ENCODE assay signal across 2 cellular contexts in the genomic region with DNA sequence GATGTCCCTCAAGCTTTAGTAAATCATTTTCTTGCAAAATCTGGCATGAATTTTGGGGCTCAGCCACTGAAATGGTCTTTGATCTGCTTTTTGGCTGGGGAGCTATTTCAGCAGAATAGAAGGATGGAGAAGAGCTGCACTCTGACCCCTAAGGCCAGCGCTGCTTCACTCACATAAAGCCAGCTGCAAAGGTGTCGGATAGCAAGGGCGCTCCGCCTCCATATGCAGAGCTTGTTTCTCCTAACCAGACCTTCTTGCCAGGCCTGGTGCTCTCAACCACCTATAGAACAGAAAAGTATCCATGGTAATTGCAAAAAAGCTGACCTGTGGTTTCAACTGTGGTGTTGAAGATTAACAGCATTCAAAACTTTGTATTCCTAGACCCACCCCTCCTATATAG.
TF ChIP-seq lines count a peak whose summit lies in the region.

No MANE protein-coding gene starts in this region.

TF ChIP-seq in HepG2, 621 proteins besides CTCF, POLR2A, EP300 and RAD21:
- TF ChIP-seq RBFOX2 (IDR thresholded peaks at IDR 0.05; ENCODE audit: low read depth, low read length), result no peak

TF ChIP-seq in H1, 55 proteins besides CTCF, POLR2A, EP300 and RAD21:
- TF ChIP-seq YY1 (IDR thresholded peaks at IDR 0.05; ENCODE audit: low read depth, low read length), result no peak
- no peak for TF ChIP-seq FOSL1 (IDR thresholded peaks at IDR 0.05; ENCODE audit: insufficient read depth, low read depth, low read length)
- TF ChIP-seq, protein P1, sequence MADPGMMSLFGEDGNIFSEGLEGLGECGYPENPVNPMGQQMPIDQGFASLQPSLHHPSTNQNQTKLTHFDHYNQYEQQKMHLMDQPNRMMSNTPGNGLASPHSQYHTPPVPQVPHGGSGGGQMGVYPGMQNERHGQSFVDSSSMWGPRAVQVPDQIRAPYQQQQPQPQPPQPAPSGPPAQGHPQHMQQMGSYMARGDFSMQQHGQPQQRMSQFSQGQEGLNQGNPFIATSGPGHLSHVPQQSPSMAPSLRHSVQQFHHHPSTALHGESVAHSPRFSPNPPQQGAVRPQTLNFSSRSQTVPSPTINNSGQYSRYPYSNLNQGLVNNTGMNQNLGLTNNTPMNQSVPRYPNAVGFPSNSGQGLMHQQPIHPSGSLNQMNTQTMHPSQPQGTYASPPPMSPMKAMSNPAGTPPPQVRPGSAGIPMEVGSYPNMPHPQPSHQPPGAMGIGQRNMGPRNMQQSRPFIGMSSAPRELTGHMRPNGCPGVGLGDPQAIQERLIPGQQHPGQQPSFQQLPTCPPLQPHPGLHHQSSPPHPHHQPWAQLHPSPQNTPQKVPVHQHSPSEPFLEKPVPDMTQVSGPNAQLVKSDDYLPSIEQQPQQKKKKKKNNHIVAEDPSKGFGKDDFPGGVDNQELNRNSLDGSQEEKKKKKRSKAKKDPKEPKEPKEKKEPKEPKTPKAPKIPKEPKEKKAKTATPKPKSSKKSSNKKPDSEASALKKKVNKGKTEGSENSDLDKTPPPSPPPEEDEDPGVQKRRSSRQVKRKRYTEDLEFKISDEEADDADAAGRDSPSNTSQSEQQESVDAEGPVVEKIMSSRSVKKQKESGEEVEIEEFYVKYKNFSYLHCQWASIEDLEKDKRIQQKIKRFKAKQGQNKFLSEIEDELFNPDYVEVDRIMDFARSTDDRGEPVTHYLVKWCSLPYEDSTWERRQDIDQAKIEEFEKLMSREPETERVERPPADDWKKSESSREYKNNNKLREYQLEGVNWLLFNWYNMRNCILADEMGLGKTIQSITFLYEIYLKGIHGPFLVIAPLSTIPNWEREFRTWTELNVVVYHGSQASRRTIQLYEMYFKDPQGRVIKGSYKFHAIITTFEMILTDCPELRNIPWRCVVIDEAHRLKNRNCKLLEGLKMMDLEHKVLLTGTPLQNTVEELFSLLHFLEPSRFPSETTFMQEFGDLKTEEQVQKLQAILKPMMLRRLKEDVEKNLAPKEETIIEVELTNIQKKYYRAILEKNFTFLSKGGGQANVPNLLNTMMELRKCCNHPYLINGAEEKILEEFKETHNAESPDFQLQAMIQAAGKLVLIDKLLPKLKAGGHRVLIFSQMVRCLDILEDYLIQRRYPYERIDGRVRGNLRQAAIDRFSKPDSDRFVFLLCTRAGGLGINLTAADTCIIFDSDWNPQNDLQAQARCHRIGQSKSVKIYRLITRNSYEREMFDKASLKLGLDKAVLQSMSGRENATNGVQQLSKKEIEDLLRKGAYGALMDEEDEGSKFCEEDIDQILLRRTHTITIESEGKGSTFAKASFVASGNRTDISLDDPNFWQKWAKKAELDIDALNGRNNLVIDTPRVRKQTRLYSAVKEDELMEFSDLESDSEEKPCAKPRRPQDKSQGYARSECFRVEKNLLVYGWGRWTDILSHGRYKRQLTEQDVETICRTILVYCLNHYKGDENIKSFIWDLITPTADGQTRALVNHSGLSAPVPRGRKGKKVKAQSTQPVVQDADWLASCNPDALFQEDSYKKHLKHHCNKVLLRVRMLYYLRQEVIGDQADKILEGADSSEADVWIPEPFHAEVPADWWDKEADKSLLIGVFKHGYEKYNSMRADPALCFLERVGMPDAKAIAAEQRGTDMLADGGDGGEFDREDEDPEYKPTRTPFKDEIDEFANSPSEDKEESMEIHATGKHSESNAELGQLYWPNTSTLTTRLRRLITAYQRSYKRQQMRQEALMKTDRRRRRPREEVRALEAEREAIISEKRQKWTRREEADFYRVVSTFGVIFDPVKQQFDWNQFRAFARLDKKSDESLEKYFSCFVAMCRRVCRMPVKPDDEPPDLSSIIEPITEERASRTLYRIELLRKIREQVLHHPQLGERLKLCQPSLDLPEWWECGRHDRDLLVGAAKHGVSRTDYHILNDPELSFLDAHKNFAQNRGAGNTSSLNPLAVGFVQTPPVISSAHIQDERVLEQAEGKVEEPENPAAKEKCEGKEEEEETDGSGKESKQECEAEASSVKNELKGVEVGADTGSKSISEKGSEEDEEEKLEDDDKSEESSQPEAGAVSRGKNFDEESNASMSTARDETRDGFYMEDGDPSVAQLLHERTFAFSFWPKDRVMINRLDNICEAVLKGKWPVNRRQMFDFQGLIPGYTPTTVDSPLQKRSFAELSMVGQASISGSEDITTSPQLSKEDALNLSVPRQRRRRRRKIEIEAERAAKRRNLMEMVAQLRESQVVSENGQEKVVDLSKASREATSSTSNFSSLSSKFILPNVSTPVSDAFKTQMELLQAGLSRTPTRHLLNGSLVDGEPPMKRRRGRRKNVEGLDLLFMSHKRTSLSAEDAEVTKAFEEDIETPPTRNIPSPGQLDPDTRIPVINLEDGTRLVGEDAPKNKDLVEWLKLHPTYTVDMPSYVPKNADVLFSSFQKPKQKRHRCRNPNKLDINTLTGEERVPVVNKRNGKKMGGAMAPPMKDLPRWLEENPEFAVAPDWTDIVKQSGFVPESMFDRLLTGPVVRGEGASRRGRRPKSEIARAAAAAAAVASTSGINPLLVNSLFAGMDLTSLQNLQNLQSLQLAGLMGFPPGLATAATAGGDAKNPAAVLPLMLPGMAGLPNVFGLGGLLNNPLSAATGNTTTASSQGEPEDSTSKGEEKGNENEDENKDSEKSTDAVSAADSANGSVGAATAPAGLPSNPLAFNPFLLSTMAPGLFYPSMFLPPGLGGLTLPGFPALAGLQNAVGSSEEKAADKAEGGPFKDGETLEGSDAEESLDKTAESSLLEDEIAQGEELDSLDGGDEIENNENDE (IDR thresholded peaks at IDR 0.05; ENCODE audit: insufficient replicate concordance, low read length), result no peak
- no peak for TF ChIP-seq RNF2 (IDR thresholded peaks at IDR 0.05; ENCODE audit: borderline replicate concordance, low read depth, low read length, missing control alignments, poor library complexity, severe bottlenecking)
- no peak for TF ChIP-seq CHD2 (IDR thresholded peaks at IDR 0.05; ENCODE audit: low read length)
- no peak for TF ChIP-seq CTBP2 (IDR thresholded peaks at IDR 0.05; ENCODE audit: borderline replicate concordance, insufficient read depth, insufficient read length, low read length)
- no peak for TF ChIP-seq NRF1 (IDR thresholded peaks at IDR 0.05; ENCODE audit: low read depth, low read length)
- no peak for TF ChIP-seq KDM4A (IDR thresholded peaks at IDR 0.05; ENCODE audit: low read depth, low read length, severe bottlenecking)
- TF ChIP-seq, protein P2, sequence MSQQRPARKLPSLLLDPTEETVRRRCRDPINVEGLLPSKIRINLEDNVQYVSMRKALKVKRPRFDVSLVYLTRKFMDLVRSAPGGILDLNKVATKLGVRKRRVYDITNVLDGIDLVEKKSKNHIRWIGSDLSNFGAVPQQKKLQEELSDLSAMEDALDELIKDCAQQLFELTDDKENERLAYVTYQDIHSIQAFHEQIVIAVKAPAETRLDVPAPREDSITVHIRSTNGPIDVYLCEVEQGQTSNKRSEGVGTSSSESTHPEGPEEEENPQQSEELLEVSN (IDR thresholded peaks at IDR 0.05), result no peak
- TF ChIP-seq CBX5 (IDR thresholded peaks at IDR 0.05; ENCODE audit: low read depth, low read length), result no peak
- TF ChIP-seq KDM5A (IDR thresholded peaks at IDR 0.05; ENCODE audit: low read length), result no peak
- no peak for TF ChIP-seq SIRT6 (IDR thresholded peaks at IDR 0.05; ENCODE audit: low read length)
- TF ChIP-seq POU5F1 (IDR thresholded peaks at IDR 0.05; ENCODE audit: low read depth, low read length), result no peak
- TF ChIP-seq NANOG (IDR thresholded peaks at IDR 0.05; ENCODE audit: insufficient read depth, low read depth, low read length, poor library complexity, severe bottlenecking), result no peak
- TF ChIP-seq ASH2L (IDR thresholded peaks at IDR 0.05; ENCODE audit: low read length), result no peak
